ENCODE assay signal across 24 cellular contexts in genomic region chr4:10203851-10204250, GRCh38.
"Had no signal": no experiment of that assay in that cellular context is flagged by ENCODE, and none has a peak within 500 bp of the region (broad histone marks: within the 10 kb centered on the region; RNA-seq: fewer than 3 reads in every experiment).

No MANE protein-coding gene starts in this region.

- DNase-seq: activated CD4-positive, alpha-beta T cell treated with anti-CD3 and anti-CD28 coated beads for 48 hours; activated CD4-positive, CD25-positive, alpha-beta regulatory T cell; activated CD8-positive, alpha-beta memory T cell treated with anti-CD3 and anti-CD28 coated beads, Interleukin-2, amount 10 ng/mL, durations not matched to agents 7 days and 5 days; activated CD8-positive, alpha-beta T cell treated with anti-CD3 and anti-CD28 coated beads for 36 hours; activated effector memory CD4-positive, alpha-beta T cell treated with anti-CD3 and anti-CD28 coated beads, Interleukin-2, amount 50 U/mL, for 16 hours; activated naive CD4-positive, alpha-beta T cell treated with anti-CD3 and anti-CD28 coated beads, Interleukin-2, amount 50 U/mL, for 16 hours; activated naive CD8-positive, alpha-beta T cell treated with anti-CD3 and anti-CD28 coated beads, Interleukin-2, amount 50 U/mL, for 24 hours; activated T-cell treated with anti-CD3 and anti-CD28 coated beads for 4 hours; body of pancreas; effector CD8-positive, alpha-beta T cell; erythroblast; kidney; lower lobe of right lung; natural killer cell; retina; sigmoid colon; spleen; stimulated activated CD4-positive, alpha-beta T cell treated with anti-CD3 and anti-CD28 coated beads, Interleukin-4, amount 100 ng/mL, for 1 hour; stimulated activated naive CD4-positive, alpha-beta T cell; T-helper 17 cell; testis had no signal

- H3K9me3 Mint-ChIP-seq: activated CD8-positive, alpha-beta T cell treated with anti-CD3 and anti-CD28 coated beads for 36 hours; activated naive CD8-positive, alpha-beta T cell treated with anti-CD3 and anti-CD28 coated beads, Interleukin-2, amount 50 U/mL, for 24 hours; dendritic cell treated with granulocyte-macrophage colony-stimulating factor and Interleukin-4, amounts not matched to agents 40 ng/mL and 50 ng/mL, for 4 days; natural killer cell; type B pancreatic cell had no signal

- H3K4me1 Mint-ChIP-seq: activated CD8-positive, alpha-beta memory T cell treated with anti-CD3 and anti-CD28 coated beads, Interleukin-2, amount 10 ng/mL, durations not matched to agents 7 days and 5 days; activated naive CD8-positive, alpha-beta T cell treated with anti-CD3 and anti-CD28 coated beads, Interleukin-2, amount 50 U/mL, for 24 hours had no signal

- H3K27ac Mint-ChIP-seq: activated CD8-positive, alpha-beta memory T cell treated with anti-CD3 and anti-CD28 coated beads, Interleukin-2, amount 10 ng/mL, durations not matched to agents 7 days and 5 days; activated CD8-positive, alpha-beta T cell treated with anti-CD3 and anti-CD28 coated beads for 36 hours; activated naive CD8-positive, alpha-beta T cell treated with anti-CD3 and anti-CD28 coated beads, Interleukin-2, amount 50 U/mL, for 24 hours; dendritic cell treated with granulocyte-macrophage colony-stimulating factor and Interleukin-4, amounts not matched to agents 40 ng/mL and 50 ng/mL, for 4 days; natural killer cell; progenitor cell of endocrine pancreas; T-helper 17 cell; type B pancreatic cell had no signal

- H3K4me3 Mint-ChIP-seq: activated CD8-positive, alpha-beta memory T cell treated with anti-CD3 and anti-CD28 coated beads, Interleukin-2, amount 10 ng/mL, durations not matched to agents 7 days and 5 days; activated CD8-positive, alpha-beta T cell treated with anti-CD3 and anti-CD28 coated beads for 36 hours; activated naive CD8-positive, alpha-beta T cell treated with anti-CD3 and anti-CD28 coated beads, Interleukin-2, amount 50 U/mL, for 24 hours; dendritic cell treated with granulocyte-macrophage colony-stimulating factor and Interleukin-4, amounts not matched to agents 40 ng/mL and 50 ng/mL, for 4 days; natural killer cell; T-helper 17 cell; type B pancreatic cell had no signal

- H3K36me3 Mint-ChIP-seq: activated CD8-positive, alpha-beta memory T cell treated with anti-CD3 and anti-CD28 coated beads, Interleukin-2, amount 10 ng/mL, durations not matched to agents 7 days and 5 days; natural killer cell; type B pancreatic cell had no signal

- H3K27me3 Mint-ChIP-seq: activated naive CD8-positive, alpha-beta T cell treated with anti-CD3 and anti-CD28 coated beads, Interleukin-2, amount 50 U/mL, for 24 hours had no signal
